In the genomic region with DNA sequence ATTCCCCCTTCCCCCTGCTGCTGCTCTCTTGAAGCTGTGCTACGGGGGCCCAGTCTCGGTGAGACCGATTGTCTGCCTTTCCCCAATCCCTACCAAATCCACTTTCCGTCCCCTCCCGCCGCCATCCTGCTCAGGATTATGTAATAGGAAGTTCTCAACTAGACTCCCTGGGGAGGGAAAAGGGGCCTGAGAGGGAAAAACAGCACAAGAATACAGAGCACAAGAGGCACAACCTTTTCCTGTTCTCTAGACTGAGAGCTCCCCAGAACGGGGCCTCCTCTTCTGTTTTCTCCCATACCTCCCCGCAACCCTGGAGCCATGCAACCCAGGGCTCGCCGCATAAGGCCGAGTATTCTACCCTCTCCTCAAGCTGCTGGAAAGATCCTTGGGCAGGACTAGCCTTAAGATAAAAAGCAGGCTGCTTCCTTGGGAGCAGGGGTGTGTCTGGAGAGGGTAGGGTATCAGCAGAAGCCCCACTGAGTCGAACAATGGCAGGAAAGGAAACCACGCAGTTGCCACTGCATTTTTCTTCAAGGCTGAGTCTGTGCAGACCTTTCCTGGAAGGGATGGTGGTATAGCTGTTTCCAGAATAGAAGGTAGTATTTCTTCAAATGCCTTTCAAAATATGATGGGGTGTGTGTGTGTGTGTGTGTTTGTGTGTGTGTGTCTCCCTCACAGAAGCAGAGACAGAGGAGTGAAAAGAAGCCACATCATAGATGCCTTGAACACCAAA, we compare ENCODE assay signal across 15 cellular contexts. TPM values are rescaled to one million over a fixed set of nuclear protein-coding genes. Genes with fewer than 3 reads are reported as not detected.
A peak's percentile ranks its signal among the peaks of the same experiment; 100 is the strongest.
DNase-seq lines count a peak whose midpoint lies in the region; ATAC-seq and TF ChIP-seq lines count a peak whose summit lies in the region.
"Had no signal": no experiment of that assay in that cellular context is flagged by ENCODE, and none has a peak within 500 bp of the region (broad histone marks: within the 10 kb centered on the region; RNA-seq: fewer than 3 reads in every experiment).

No MANE protein-coding gene starts in this region.

- H3K27ac ChIP-seq in DND-41 (ENCODE audit: low read length) (no peak overlapping the region), gastroesophageal sphincter (peak overlapping the region in 3 of 4 donors; percentile 14 to 49 (median 31))
- H3K27ac ChIP-seq: cardiac muscle cell, SJSA1 had no signal

- H3K4me3 Mint-ChIP-seq in neural crest cell, result no peak overlapping the region
- H3K4me3 Mint-ChIP-seq: activated CD4-positive, alpha-beta memory T cell treated with anti-CD3 and anti-CD28 coated beads, Interleukin-2, amount 10 ng/mL, durations not matched to agents 7 days and 5 days had no signal

- TF ChIP-seq POLR2A in gastroesophageal sphincter (IDR thresholded peaks at IDR 0.05), result no peak

- H3K4me2 ChIP-seq in DND-41 (ENCODE audit: insufficient read depth, low read length), result no peak overlapping the region

- TF ChIP-seq EP300 in gastroesophageal sphincter (IDR thresholded peaks at IDR 0.05), result no peak

- no peaks in the 10 kb centered on the region for H3K9me3 ChIP-seq in DND-41 (ENCODE audit: insufficient read depth, low read length, severe bottlenecking)
- no peaks in the 10 kb centered on the region for H3K9me3 ChIP-seq in gastroesophageal sphincter
- H3K9me3 ChIP-seq: SJSA1 had no signal

- DNase-seq in DND-41, result no peak
- DNase-seq in NCI-H69 (lab: John Stamatoyannopoulos, UW), result peak; percentile 52
- no peak for DNase-seq in neural crest cell (ENCODE audit: low read depth, low spot score)
- DNase-seq in GM13976 (ENCODE audit: low spot score), result no peak
- DNase-seq: activated CD4-positive, alpha-beta memory T cell treated with anti-CD3 and anti-CD28 coated beads, Interleukin-2, amount 10 ng/mL, durations not matched to agents 7 days and 5 days; C1 segment of cervical spinal cord; hippocampal formation; KG1; NCI-H446 treated with DMSO at 0.1 percent for 48 hours had no signal

- H3K4me3 ChIP-seq in DND-41 (ENCODE audit: low read depth in 1 of 2, low read length in 2 of 2), result no peak overlapping the region
- no peak overlapping the region for H3K4me3 ChIP-seq in gastroesophageal sphincter
- H3K4me3 ChIP-seq: cardiac muscle cell, SJSA1 had no signal

- no peaks in the 10 kb centered on the region for H3K9me3 Mint-ChIP-seq in neural crest cell

- H3K4me1 ChIP-seq in DND-41 (ENCODE audit: insufficient read depth, low read length), result no peaks in the 10 kb centered on the region
- no peaks in the 10 kb centered on the region for H3K4me1 ChIP-seq in gastroesophageal sphincter
- H3K4me1 ChIP-seq: SJSA1 had no signal

- in situ Hi-C loops in GM13976 (cut with MboI; ENCODE audit: low sequenced_read_pairs, unreplicated experiment), result no loop called here

- H3K79me2 ChIP-seq in DND-41 (ENCODE audit: insufficient read depth, low read length), result no peaks in the 10 kb centered on the region

- H3K36me3 ChIP-seq in DND-41 (ENCODE audit: insufficient read depth, low read length), result no peaks in the 10 kb centered on the region
- peaks cover 0 to 15% of the 10 kb centered on the region in 2 donors for H3K36me3 ChIP-seq in gastroesophageal sphincter
- H3K36me3 ChIP-seq: cardiac muscle cell, SJSA1 had no signal

- H4K20me1 ChIP-seq in DND-41 (ENCODE audit: insufficient read depth, low read length), result no peaks in the 10 kb centered on the region; the same call in 1 of the 2 replicates

- peaks cover 7% of the 10 kb centered on the region for H3K36me3 Mint-ChIP-seq in neural crest cell (ENCODE audit: low read depth)

- ATAC-seq in DND-41 (ENCODE audit: insufficient read depth, low read depth), result peak; percentile 56; the same call in 2 of the 3 replicates
- no peak for ATAC-seq in gastroesophageal sphincter
- ATAC-seq in GM19328 (IDR thresholded peaks at IDR 0.05; ENCODE audit: unreplicated experiment), result no peak
- no peak for ATAC-seq in GM21717 (IDR thresholded peaks at IDR 0.05; ENCODE audit: unreplicated experiment)
- ATAC-seq in GM21526 (IDR thresholded peaks at IDR 0.05; ENCODE audit: low FRiP score, unreplicated experiment), result no peak

- peaks cover 2% of the 10 kb centered on the region for H3K27me3 Mint-ChIP-seq in neural crest cell (ENCODE audit: low read depth)
- H3K27me3 Mint-ChIP-seq: activated CD4-positive, alpha-beta memory T cell treated with anti-CD3 and anti-CD28 coated beads, Interleukin-2, amount 10 ng/mL, durations not matched to agents 7 days and 5 days had no signal

- H3K4me1 Mint-ChIP-seq in neural crest cell, result peaks cover 20% of the 10 kb centered on the region

- H2AFZ ChIP-seq in DND-41 (ENCODE audit: low read depth, low read length), result no peak overlapping the region

- H3K9ac ChIP-seq in DND-41 (ENCODE audit: low read depth, low read length), result no peak overlapping the region

- no peak for TF ChIP-seq CTCF in DND-41 (IDR thresholded peaks at IDR 0.05; ENCODE audit: borderline replicate concordance, extremely low read depth, low read length, poor library complexity, severe bottlenecking)
- TF ChIP-seq CTCF in gastroesophageal sphincter (IDR thresholded peaks at IDR 0.05), result no peak
- no peak for TF ChIP-seq CTCF in neural crest cell (conservative IDR thresholded peaks at IDR 0.05)
- TF ChIP-seq CTCF in GM13976 (IDR thresholded peaks at IDR 0.05; ENCODE audit: borderline replicate concordance, control extremely low read depth, extremely low read depth, insufficient read depth, missing control alignments), result no peak

- H3K27ac Mint-ChIP-seq in neural crest cell (ENCODE audit: unreplicated experiment), result peak overlapping the region; percentile 23
- H3K27ac Mint-ChIP-seq: activated CD4-positive, alpha-beta memory T cell treated with anti-CD3 and anti-CD28 coated beads, Interleukin-2, amount 10 ng/mL, durations not matched to agents 7 days and 5 days had no signal

- WGBS in gastroesophageal sphincter (ENCODE audit: low coverage in 1 of 2), 2 donors, result 50 to 53% methylated on average over 3 to 4 of the region's 13 CpGs

- no peaks in the 10 kb centered on the region for H3K27me3 ChIP-seq in DND-41 (ENCODE audit: insufficient read depth, low read length, poor library complexity)
- H3K27me3 ChIP-seq in gastroesophageal sphincter, result no peaks in the 10 kb centered on the region
- H3K27me3 ChIP-seq: cardiac muscle cell, SJSA1 had no signal

RNA-seq across cellular contexts. Expression of gene MYORG, which starts 12.9 kb away (rescaled TPM):
- total RNA-seq in gastroesophageal sphincter (10 to 100 TPM in 3 of 4 donors, 1 to 10 TPM in 1; 4.3 to 33.7 (median 26.8) TPM), neural crest cell (1.7 and 2.0 TPM in 2 replicates)

RNA-seq across cellular contexts. Expression of gene NUDT2, which starts 34.4 kb away (rescaled TPM):
- 10 to 100 TPM; 14.4 to 40.9 (median 26.0) TPM for total RNA-seq in gastroesophageal sphincter
- total RNA-seq in neural crest cell, result 17.8 and 19.8 TPM in 2 replicates

RNA-seq across cellular contexts. Expression of gene KIF24, which starts 34.7 kb away (rescaled TPM):
- total RNA-seq in gastroesophageal sphincter (1 to 10 TPM in 2 of 4 donors, under 1 TPM in 2; 0.54 to 2.2 (median 1.2) TPM), neural crest cell (12.3 and 13.8 TPM in 2 replicates)
